ENCODE assay signal across 12 cellular contexts in the genomic region with DNA sequence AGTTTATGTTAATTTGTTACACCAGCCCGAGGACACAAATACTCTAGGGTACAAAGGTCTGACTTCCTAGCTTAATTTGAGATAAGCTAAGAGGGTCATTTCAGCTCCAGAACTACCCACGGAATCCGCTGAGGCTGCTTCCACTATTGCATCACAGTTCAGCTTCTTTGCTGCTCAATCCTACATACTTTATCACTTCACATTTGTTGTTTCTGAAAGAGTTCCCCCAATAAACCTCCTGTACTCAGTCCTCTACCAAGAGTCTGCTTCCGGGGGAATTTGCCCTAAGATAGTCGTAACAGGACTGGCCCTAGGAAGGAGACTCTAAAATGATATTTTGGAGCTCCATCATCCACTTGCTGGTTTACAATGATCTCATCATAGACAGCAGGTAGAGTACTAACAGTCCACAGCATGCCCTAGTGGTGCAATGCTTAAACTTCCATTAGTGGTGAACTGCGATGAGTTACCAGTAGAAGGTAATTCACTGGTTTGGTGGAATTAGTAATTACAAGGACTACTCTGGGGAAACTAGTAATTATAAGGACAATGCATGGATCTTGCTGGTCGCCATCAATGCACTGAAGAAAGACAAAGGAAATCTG.
DNase-seq lines count a peak whose midpoint lies in the region; ATAC-seq and TF ChIP-seq lines count a peak whose summit lies in the region.
"Had no signal": no experiment of that assay in that cellular context is flagged by ENCODE, and none has a peak within 500 bp of the region (broad histone marks: within the 10 kb centered on the region; RNA-seq: fewer than 3 reads in every experiment).

No MANE protein-coding gene starts in this region.

- DNase-seq in DMS53 (lab: John Stamatoyannopoulos, UW): peak; percentile 58
- DNase-seq in HEK293T (ENCODE audit: extremely low spot score): peak; percentile 30
- no peak for DNase-seq in right lobe of liver
- DNase-seq in posterior cingulate gyrus: no peak
- no peak for DNase-seq in superior temporal gyrus (ENCODE audit: extremely low spot score)
- no peak for DNase-seq in activated CD4-positive, alpha-beta T cell treated with anti-CD3 and anti-CD28 coated beads, Interleukin-2, amount 10 ng/mL, durations not matched to agents 24 days and 14 days
- DNase-seq: activated naive CD8-positive, alpha-beta T cell treated with anti-CD3 and anti-CD28 coated beads, Interleukin-2, amount 10 ng/mL, durations not matched to agents 7 days and 5 days; head of caudate nucleus; transverse colon had no signal

- no peaks in the 10 kb centered on the region for H3K27me3 Mint-ChIP-seq in activated CD4-positive, alpha-beta T cell treated with anti-CD3 and anti-CD28 coated beads, Interleukin-2, amount 10 ng/mL, durations not matched to agents 24 days and 14 days
- H3K27me3 Mint-ChIP-seq: activated naive CD8-positive, alpha-beta T cell treated with anti-CD3 and anti-CD28 coated beads, Interleukin-2, amount 10 ng/mL, durations not matched to agents 7 days and 5 days had no signal

- H3K9me3 Mint-ChIP-seq in activated CD4-positive, alpha-beta T cell treated with anti-CD3 and anti-CD28 coated beads, Interleukin-2, amount 10 ng/mL, durations not matched to agents 24 days and 14 days: no peaks in the 10 kb centered on the region

- H3K9me3 ChIP-seq in right lobe of liver: no peaks in the 10 kb centered on the region
- H3K9me3 ChIP-seq: transverse colon had no signal

- no peaks in the 10 kb centered on the region for H3K36me3 Mint-ChIP-seq in activated CD4-positive, alpha-beta T cell treated with anti-CD3 and anti-CD28 coated beads, Interleukin-2, amount 10 ng/mL, durations not matched to agents 24 days and 14 days (ENCODE audit: low read depth)
- H3K36me3 Mint-ChIP-seq: activated naive CD8-positive, alpha-beta T cell treated with anti-CD3 and anti-CD28 coated beads, Interleukin-2, amount 10 ng/mL, durations not matched to agents 7 days and 5 days had no signal

- no peaks in the 10 kb centered on the region for H3K4me1 ChIP-seq in right lobe of liver
- H3K4me1 ChIP-seq: transverse colon had no signal

- H3K4me3 ChIP-seq in right lobe of liver: no peak overlapping the region
- H3K4me3 ChIP-seq: transverse colon had no signal

- H3K27ac Mint-ChIP-seq in activated CD4-positive, alpha-beta T cell treated with anti-CD3 and anti-CD28 coated beads, Interleukin-2, amount 10 ng/mL, durations not matched to agents 24 days and 14 days: no peak overlapping the region
- H3K27ac Mint-ChIP-seq: activated naive CD8-positive, alpha-beta T cell treated with anti-CD3 and anti-CD28 coated beads, Interleukin-2, amount 10 ng/mL, durations not matched to agents 7 days and 5 days; T-helper 1 cell treated with Interleukin-12 subunit alpha and Interleukin-12 subunit beta and Interleukin-4 antibody, amounts not matched to agents 30 μg/mL and 1 μg/mL, for 36 hours had no signal

- CTCF ChIA-PET in HEK293T (lab: Yijun Ruan, JAX): interaction anchor here (0.6 to 1.2 kb wide), 11 partner anchors 19 to 373 kb away, joined by 3 to 7 read pairs (median 3); no protein-coding TSS in a partner anchor

- H3K4me3 Mint-ChIP-seq in activated CD4-positive, alpha-beta T cell treated with anti-CD3 and anti-CD28 coated beads, Interleukin-2, amount 10 ng/mL, durations not matched to agents 24 days and 14 days: no peak overlapping the region
- H3K4me3 Mint-ChIP-seq: activated naive CD8-positive, alpha-beta T cell treated with anti-CD3 and anti-CD28 coated beads, Interleukin-2, amount 10 ng/mL, durations not matched to agents 7 days and 5 days; T-helper 1 cell treated with Interleukin-12 subunit alpha and Interleukin-12 subunit beta and Interleukin-4 antibody, amounts not matched to agents 30 μg/mL and 1 μg/mL, for 36 hours had no signal

- TF ChIP-seq POLR2A in right lobe of liver (IDR thresholded peaks at IDR 0.05): no peak

- no peak overlapping the region for H3K27ac ChIP-seq in right lobe of liver
- H3K27ac ChIP-seq: transverse colon had no signal

- WGBS in right lobe of liver (ENCODE audit: insufficient coverage, low coverage, low lambda C conversion rate, missing lambda C conversion rate): 39% methylated on average over 6 of the region's 7 CpGs

- H3K4me1 Mint-ChIP-seq in activated CD4-positive, alpha-beta T cell treated with anti-CD3 and anti-CD28 coated beads, Interleukin-2, amount 10 ng/mL, durations not matched to agents 24 days and 14 days: no peaks in the 10 kb centered on the region
- H3K4me1 Mint-ChIP-seq: activated naive CD8-positive, alpha-beta T cell treated with anti-CD3 and anti-CD28 coated beads, Interleukin-2, amount 10 ng/mL, durations not matched to agents 7 days and 5 days had no signal

- intact Hi-C loops in right lobe of liver (cut with DNase I): no loop called here
- intact Hi-C loops in posterior cingulate gyrus (cut with DNase I): no loop called here
- intact Hi-C loops in activated CD4-positive, alpha-beta T cell treated with anti-CD3 and anti-CD28 coated beads, Interleukin-2, amount 10 ng/mL, durations not matched to agents 24 days and 14 days (cut with micrococcal nuclease): no loop called here

- ATAC-seq in SK-N-SH treated with all-trans-retinoic acid at 6 μM for 48 hours: peak; percentile 75
- peak; percentile 30 to 61 (median 48) for ATAC-seq in right lobe of liver
- no peak for ATAC-seq in GM19455 (IDR thresholded peaks at IDR 0.05; ENCODE audit: unreplicated experiment)

- TF ChIP-seq CTCF in right lobe of liver (IDR thresholded peaks at IDR 0.05): peak in 2 of 4 donors; percentile 16 to 27

- H3K27me3 ChIP-seq in right lobe of liver: no peaks in the 10 kb centered on the region
- H3K27me3 ChIP-seq: transverse colon had no signal

- H3K36me3 ChIP-seq in right lobe of liver: no peaks in the 10 kb centered on the region
- H3K36me3 ChIP-seq: transverse colon had no signal

- POLR2A ChIA-PET in HEK293T (lab: Yijun Ruan, JAX): no interaction called here

TF ChIP-seq in HEK293T, 16 proteins besides CTCF, POLR2A, EP300 and RAD21:
- TF ChIP-seq BHLHE40 (IDR thresholded peaks at IDR 0.05; ENCODE audit: borderline replicate concordance): no peak
- TF ChIP-seq CTBP1 (IDR thresholded peaks at IDR 0.05; ENCODE audit: borderline replicate concordance): no peak
- TF ChIP-seq ARNT (IDR thresholded peaks at IDR 0.05): no peak
- TF ChIP-seq FOXA1 (IDR thresholded peaks at IDR 0.05): no peak
- no peak for TF ChIP-seq TARDBP (IDR thresholded peaks at IDR 0.05)
- no peak for TF ChIP-seq SP1 (IDR thresholded peaks at IDR 0.05)
- TF ChIP-seq PKNOX1 (IDR thresholded peaks at IDR 0.05): no peak
- TF ChIP-seq FOXK2 (IDR thresholded peaks at IDR 0.05): no peak
- no peak for TF ChIP-seq FOXM1 (IDR thresholded peaks at IDR 0.05; ENCODE audit: borderline replicate concordance)
- TF ChIP-seq SUZ12 (IDR thresholded peaks at IDR 0.05): no peak
- no peak for TF ChIP-seq HDGF (IDR thresholded peaks at IDR 0.05; ENCODE audit: borderline replicate concordance)
- TF ChIP-seq LEF1 (IDR thresholded peaks at IDR 0.05; ENCODE audit: borderline replicate concordance): no peak
- TF ChIP-seq ELF4 (IDR thresholded peaks at IDR 0.05): no peak
- TF ChIP-seq ZNF384 (IDR thresholded peaks at IDR 0.05): no peak
- TF ChIP-seq NFRKB (IDR thresholded peaks at IDR 0.05): no peak
- TF ChIP-seq L3MBTL2 (conservative IDR thresholded peaks at IDR 0.05): no peak
TF ChIP-seq in HEK293T: peak in this region for 0.

TF ChIP-seq in SK-N-SH treated with all-trans-retinoic acid at 6 μM for 48 hours, 23 proteins besides CTCF, POLR2A, EP300 and RAD21 (continues in another document):
- no peak for TF ChIP-seq ARNTL (CRISPR knock-in tag; IDR thresholded peaks at IDR 0.05; ENCODE audit: borderline replicate concordance, low read depth)
- no peak for TF ChIP-seq PATZ1 (CRISPR knock-in tag; IDR thresholded peaks at IDR 0.05; ENCODE audit: borderline replicate concordance)
- TF ChIP-seq POU6F1 (CRISPR knock-in tag; IDR thresholded peaks at IDR 0.05; ENCODE audit: borderline replicate concordance, low read depth): no peak
- no peak for TF ChIP-seq RARB (CRISPR knock-in tag; IDR thresholded peaks at IDR 0.05)
- no peak for TF ChIP-seq ZC3H10 (CRISPR knock-in tag; IDR thresholded peaks at IDR 0.05)

Comparison
In these comparisons a context has a peak if more than half of its experiments do, and no peak if none do; other contexts are left out.
1. DNase-seq: peak in DMS53 (single experiment) and HEK293T (single experiment); none in right lobe of liver (0 of 3), posterior cingulate gyrus (0 of 10), superior temporal gyrus (single experiment) and activated CD4-positive, alpha-beta T cell treated with anti-CD3 and anti-CD28 coated beads, Interleukin-2, amount 10 ng/mL, durations not matched to agents 24 days and 14 days (single experiment).